Comparison of ENCODE assay signal across 1 cellular context in genomic region chrX:48575642-48576041, GRCh38.
TF ChIP-seq lines count a peak whose summit lies in the region.

No MANE protein-coding gene starts in this region.

TF ChIP-seq in A549, 52 proteins besides CTCF, POLR2A, EP300 and RAD21 (continued from another document):
- TF ChIP-seq ZNF302 (CRISPR knock-in tag; IDR thresholded peaks at IDR 0.05) (no peak), CBX8 (IDR thresholded peaks at IDR 0.05) (no peak), RNF2 (IDR thresholded peaks at IDR 0.05; ENCODE audit: borderline replicate concordance, low read depth) (no peak), HEYL (CRISPR knock-in tag; IDR thresholded peaks at IDR 0.05) (no peak)
